In the genomic region with DNA sequence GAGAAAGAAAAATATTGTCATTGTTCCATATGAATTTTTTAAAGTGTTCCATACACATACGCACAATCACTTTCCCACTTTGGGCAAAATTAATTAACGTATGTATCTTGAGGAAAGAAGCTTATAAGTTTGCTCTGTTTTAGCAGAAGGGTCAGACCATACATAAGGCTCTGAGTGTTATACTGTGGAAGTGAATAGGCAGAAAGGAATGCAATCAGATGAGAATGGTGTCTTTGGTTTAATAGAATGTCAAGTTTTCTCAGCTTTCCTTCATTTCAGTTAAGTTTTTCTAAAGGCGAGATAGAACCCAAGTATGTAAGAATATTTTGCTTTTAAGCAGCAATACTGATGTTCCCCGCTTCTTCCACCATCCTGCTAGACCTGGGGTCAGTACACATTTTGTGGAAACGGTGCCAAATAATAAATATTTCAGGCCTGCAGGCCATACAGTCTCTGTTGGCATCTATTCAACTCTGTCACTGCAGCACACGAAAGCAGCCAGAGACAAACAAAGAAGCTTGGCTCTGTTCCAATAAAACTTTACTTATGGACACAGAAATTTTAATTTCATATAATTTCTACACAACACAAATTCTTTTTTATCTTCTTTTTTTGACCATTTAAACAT, we compare ENCODE assay signal across 15 cellular contexts.
A peak's percentile ranks its signal among the peaks of the same experiment; 100 is the strongest.
DNase-seq lines count a peak whose midpoint lies in the region; ATAC-seq, FAIRE-seq and TF ChIP-seq lines count a peak whose summit lies in the region.
"Had no signal": no experiment of that assay in that cellular context is flagged by ENCODE, and none has a peak within 500 bp of the region (broad histone marks: within the 10 kb centered on the region; RNA-seq: fewer than 3 reads in every experiment).

No MANE protein-coding gene starts in this region.

- H2AFZ ChIP-seq in keratinocyte (ENCODE audit: control insufficient read depth, low read length) = no peak overlapping the region

- H3K27me3 ChIP-seq in keratinocyte (ENCODE audit: control insufficient read depth, extremely low read depth, insufficient read depth, low read length) = no peaks in the 10 kb centered on the region
- H3K27me3 ChIP-seq: heart right ventricle had no signal

- no peak overlapping the region for H3K27ac ChIP-seq in keratinocyte (ENCODE audit: control insufficient read depth, insufficient read depth, low read length)
- H3K27ac ChIP-seq: C4-2B, heart right ventricle had no signal

- TF ChIP-seq CTCF in keratinocyte (optimal IDR thresholded peaks at IDR 0.05 in 1 of 3, IDR thresholded peaks at IDR 0.05 in 1 of 3, conservative IDR thresholded peaks at IDR 0.05 in 1 of 3; ENCODE audit: extremely low read depth in 1 of 3, insufficient read depth in 2 of 3, low read length in 3 of 3) (no peak), GM20000 (IDR thresholded peaks at IDR 0.05; ENCODE audit: extremely low read depth, missing control alignments) (no peak)

- no peaks in the 10 kb centered on the region for H3K9me3 ChIP-seq in keratinocyte (ENCODE audit: control insufficient read depth, low read depth, low read length)
- H3K9me3 ChIP-seq: heart right ventricle had no signal

- FAIRE-seq in keratinocyte (lab: Jason Lieb, UNC) = peak; percentile 32

- peak; percentile 68 for DNase-seq in DMS79 treated with DMSO at 0.1 percent for 48 hours (lab: John Stamatoyannopoulos, UW)
- peak; percentile 76 for DNase-seq in NCI-H1105 (lab: John Stamatoyannopoulos, UW)
- DNase-seq in keratinocyte (ENCODE audit: low read depth, low spot score) = no peak
- DNase-seq in GM20000 (ENCODE audit: low spot score) = no peak
- DNase-seq in OCI-M2 (lab: John Stamatoyannopoulos, UW; ENCODE audit: unreplicated experiment) = no peak
- no peak for DNase-seq in NCI-H526 treated with DMSO at 0.1 percent for 48 hours (lab: John Stamatoyannopoulos, UW)
- DNase-seq: activated T-cell treated with anti-CD3 and anti-CD28 coated beads, Interleukin-2, amount 50 U/mL, for 1 hour; amniotic stem cell; effector memory CD4-positive, alpha-beta T cell; heart right ventricle had no signal

- H3K9ac ChIP-seq in keratinocyte (ENCODE audit: control insufficient read depth, extremely low read depth, insufficient read depth, low read length) = no peak overlapping the region

- no peaks in the 10 kb centered on the region for H3K36me3 ChIP-seq in keratinocyte (ENCODE audit: control insufficient read depth in 2 of 2, extremely low read depth in 1 of 2, insufficient read depth in 2 of 2, low read length in 2 of 2)
- H3K36me3 ChIP-seq: heart right ventricle had no signal

- dilution Hi-C loops in keratinocyte (cut with MboI; ENCODE audit: extremely low pct_ligation_motif_present, low sequenced_read_pairs) = no loop called here

- H3K4me1 ChIP-seq in keratinocyte (ENCODE audit: control insufficient read depth, extremely low read depth, insufficient read depth, low read length) = peaks cover 18% of the 10 kb centered on the region

- peak overlapping the region in 1 of 3 experiments; percentile 16 for H3K4me3 ChIP-seq in keratinocyte (ENCODE audit: control insufficient read depth in 2 of 3, extremely low read depth in 1 of 3, insufficient read depth in 2 of 3, low read depth in 1 of 3, low read length in 3 of 3)
- H3K4me3 ChIP-seq: heart right ventricle, lung had no signal

- H3K9me1 ChIP-seq in keratinocyte (ENCODE audit: control insufficient read depth, extremely low read depth, insufficient read depth, low read length) = no peaks in the 10 kb centered on the region

- ATAC-seq in SK-N-SH treated with all-trans-retinoic acid at 6 μM for 48 hours = no peak
- ATAC-seq in GM19452 (IDR thresholded peaks at IDR 0.05; ENCODE audit: unreplicated experiment) = no peak
- ATAC-seq: activated CD4-positive, CD25-positive, alpha-beta regulatory T cell treated with anti-CD3 and anti-CD28 coated beads, Interleukin-2, amount 50 U/mL, for 24 hours; heart right ventricle had no signal

- no peaks in the 10 kb centered on the region for H3K79me2 ChIP-seq in keratinocyte (ENCODE audit: control insufficient read depth, insufficient read depth, low read length)

- peak overlapping the region; percentile 71 for H3K4me2 ChIP-seq in keratinocyte (ENCODE audit: control insufficient read depth, extremely low read depth, insufficient read depth, low read depth, low read length)

- no peaks in the 10 kb centered on the region for H4K20me1 ChIP-seq in keratinocyte (ENCODE audit: control insufficient read depth, extremely low read depth, insufficient read depth, low read length)

TF ChIP-seq in SK-N-SH treated with all-trans-retinoic acid at 6 μM for 48 hours, 23 proteins besides CTCF, POLR2A, EP300 and RAD21:
- TF ChIP-seq, protein P1, sequence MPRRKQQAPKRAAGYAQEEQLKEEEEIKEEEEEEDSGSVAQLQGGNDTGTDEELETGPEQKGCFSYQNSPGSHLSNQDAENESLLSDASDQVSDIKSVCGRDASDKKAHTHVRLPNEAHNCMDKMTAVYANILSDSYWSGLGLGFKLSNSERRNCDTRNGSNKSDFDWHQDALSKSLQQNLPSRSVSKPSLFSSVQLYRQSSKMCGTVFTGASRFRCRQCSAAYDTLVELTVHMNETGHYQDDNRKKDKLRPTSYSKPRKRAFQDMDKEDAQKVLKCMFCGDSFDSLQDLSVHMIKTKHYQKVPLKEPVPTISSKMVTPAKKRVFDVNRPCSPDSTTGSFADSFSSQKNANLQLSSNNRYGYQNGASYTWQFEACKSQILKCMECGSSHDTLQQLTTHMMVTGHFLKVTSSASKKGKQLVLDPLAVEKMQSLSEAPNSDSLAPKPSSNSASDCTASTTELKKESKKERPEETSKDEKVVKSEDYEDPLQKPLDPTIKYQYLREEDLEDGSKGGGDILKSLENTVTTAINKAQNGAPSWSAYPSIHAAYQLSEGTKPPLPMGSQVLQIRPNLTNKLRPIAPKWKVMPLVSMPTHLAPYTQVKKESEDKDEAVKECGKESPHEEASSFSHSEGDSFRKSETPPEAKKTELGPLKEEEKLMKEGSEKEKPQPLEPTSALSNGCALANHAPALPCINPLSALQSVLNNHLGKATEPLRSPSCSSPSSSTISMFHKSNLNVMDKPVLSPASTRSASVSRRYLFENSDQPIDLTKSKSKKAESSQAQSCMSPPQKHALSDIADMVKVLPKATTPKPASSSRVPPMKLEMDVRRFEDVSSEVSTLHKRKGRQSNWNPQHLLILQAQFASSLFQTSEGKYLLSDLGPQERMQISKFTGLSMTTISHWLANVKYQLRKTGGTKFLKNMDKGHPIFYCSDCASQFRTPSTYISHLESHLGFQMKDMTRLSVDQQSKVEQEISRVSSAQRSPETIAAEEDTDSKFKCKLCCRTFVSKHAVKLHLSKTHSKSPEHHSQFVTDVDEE (CRISPR knock-in tag; IDR thresholded peaks at IDR 0.05) = peak; percentile 26; the same call in 1 of the 2 replicates
- no peak for TF ChIP-seq GLIS3 (CRISPR knock-in tag; IDR thresholded peaks at IDR 0.05)
- TF ChIP-seq, protein P2, sequence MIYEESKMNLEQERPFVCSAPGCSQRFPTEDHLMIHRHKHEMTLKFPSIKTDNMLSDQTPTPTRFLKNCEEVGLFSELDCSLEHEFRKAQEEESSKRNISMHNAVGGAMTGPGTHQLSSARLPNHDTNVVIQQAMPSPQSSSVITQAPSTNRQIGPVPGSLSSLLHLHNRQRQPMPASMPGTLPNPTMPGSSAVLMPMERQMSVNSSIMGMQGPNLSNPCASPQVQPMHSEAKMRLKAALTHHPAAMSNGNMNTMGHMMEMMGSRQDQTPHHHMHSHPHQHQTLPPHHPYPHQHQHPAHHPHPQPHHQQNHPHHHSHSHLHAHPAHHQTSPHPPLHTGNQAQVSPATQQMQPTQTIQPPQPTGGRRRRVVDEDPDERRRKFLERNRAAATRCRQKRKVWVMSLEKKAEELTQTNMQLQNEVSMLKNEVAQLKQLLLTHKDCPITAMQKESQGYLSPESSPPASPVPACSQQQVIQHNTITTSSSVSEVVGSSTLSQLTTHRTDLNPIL (CRISPR knock-in tag; IDR thresholded peaks at IDR 0.05; ENCODE audit: low read depth) = peak; percentile 11; the same call in 1 of the 2 replicates
- TF ChIP-seq ZNF8 (CRISPR knock-in tag; IDR thresholded peaks at IDR 0.05) = no peak
- TF ChIP-seq ZFP3 (CRISPR knock-in tag; IDR thresholded peaks at IDR 0.05) = no peak

Comparison
In these comparisons a context has a peak if more than half of its experiments do, and no peak if none do; other contexts are left out.
1. DNase-seq: peak in DMS79 treated with DMSO at 0.1 percent for 48 hours (single experiment) and NCI-H1105 (single experiment); none in keratinocyte (single experiment), GM20000 (single experiment), OCI-M2 (single experiment) and NCI-H526 treated with DMSO at 0.1 percent for 48 hours (single experiment).